In the genomic region with DNA sequence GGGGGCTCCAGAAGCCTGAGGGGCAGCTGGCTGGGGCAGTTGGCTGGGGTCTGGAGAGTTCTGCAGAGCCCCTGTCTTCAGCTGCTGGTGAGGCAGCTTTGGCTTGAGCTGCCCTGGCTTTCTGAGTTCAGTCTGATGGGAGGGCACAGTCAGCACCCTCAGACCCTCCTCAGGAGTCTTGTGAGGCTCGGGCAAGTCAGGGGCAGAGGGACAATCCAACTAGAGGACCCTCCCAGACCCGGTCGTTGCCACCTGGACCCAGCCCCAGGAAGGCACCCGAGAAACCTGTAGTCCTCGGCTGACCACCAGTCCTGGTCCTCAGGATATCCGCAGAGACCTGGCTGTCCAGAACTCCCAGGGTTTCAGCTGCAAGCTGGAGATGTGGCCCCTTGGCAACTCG, we compare ENCODE assay signal across 21 cellular contexts. TPM values are rescaled to one million over a fixed set of nuclear protein-coding genes. Genes with fewer than 3 reads are reported as not detected.
DNase-seq lines count a peak whose midpoint lies in the region; ATAC-seq and TF ChIP-seq lines count a peak whose summit lies in the region.
"Had no signal": no experiment of that assay in that cellular context is flagged by ENCODE, and none has a peak within 500 bp of the region (broad histone marks: within the 10 kb centered on the region; RNA-seq: fewer than 3 reads in every experiment).

No MANE protein-coding gene starts in this region.

- no peak overlapping the region for H4K5ac ChIP-seq in H9 (ENCODE audit: insufficient read length, low read depth, low read length)

- H3K18ac ChIP-seq in H9 (ENCODE audit: insufficient read length, low read depth, low read length) = no peak overlapping the region
- no peak overlapping the region for H3K18ac ChIP-seq in neuronal stem cell (ENCODE audit: low read length)

- H4K20me1 ChIP-seq in H9 (ENCODE audit: control insufficient read depth, insufficient read depth, insufficient read length) = no peaks in the 10 kb centered on the region
- H4K20me1 ChIP-seq: BLaER1 had no signal

- H3K4me2 ChIP-seq in H9 (ENCODE audit: insufficient read depth, insufficient read length, low read length) (no peak overlapping the region), neuronal stem cell (ENCODE audit: insufficient read depth, low read length, poor library complexity, severe bottlenecking) (no peak overlapping the region)
- H3K4me2 ChIP-seq: A549, BLaER1 had no signal

- no peak overlapping the region for H2BK15ac ChIP-seq in H9 (ENCODE audit: low read depth, low read length)
- no peak overlapping the region for H2BK15ac ChIP-seq in neuronal stem cell (ENCODE audit: low read length)

- no peak overlapping the region for H3K56ac ChIP-seq in H9 (ENCODE audit: insufficient read length, low read depth, low read length)

- no peak overlapping the region for H3K4me3 Mint-ChIP-seq in activated CD4-positive, alpha-beta T cell treated with anti-CD3 and anti-CD28 coated beads, Interleukin-2, amount 10 ng/mL, durations not matched to agents 7 days and 5 days
- no peak overlapping the region for H3K4me3 Mint-ChIP-seq in H9
- no peak overlapping the region for H3K4me3 Mint-ChIP-seq in stimulated activated effector memory CD8-positive, alpha-beta T cell treated with anti-CD3 and anti-CD28 coated beads, Interleukin-12 subunit alpha, Interleukin-12 subunit beta, amount 100 ng/mL, for 72 hours
- H3K4me3 Mint-ChIP-seq: CD4-positive, alpha-beta memory T cell; CD4-positive, CD25-positive, alpha-beta regulatory T cell; CD8-positive, alpha-beta memory T cell had no signal

- H3K4me3 ChIP-seq in neuronal stem cell (ENCODE audit: low read length in 2 of 2) (no peak overlapping the region), vagina (no peak overlapping the region)
- H3K4me3 ChIP-seq: A549, BLaER1 had no signal

- no peak overlapping the region for H3K14ac ChIP-seq in H9 (ENCODE audit: insufficient read depth, low read length)
- no peak overlapping the region for H3K14ac ChIP-seq in neuronal stem cell (ENCODE audit: low read length)

- intact Hi-C loops in vagina (cut with DNase I) = no loop called here

- no CpG with 5 or more reads among the region's 7 CpGs for WGBS in H9 (ENCODE audit: extremely low coverage, insufficient read length, low lambda C conversion rate)
- WGBS in neuronal stem cell (ENCODE audit: extremely low coverage in 2 of 2, insufficient read length in 2 of 2, insufficient replicate concordance in 1 of 2), 2 donors = no CpG with 5 or more reads among the region's 7 CpGs

- H3K36me3 ChIP-seq in neuronal stem cell (replicated peaks in 1 of 2; ENCODE audit: control insufficient read depth in 2 of 2, insufficient read depth in 2 of 2, low read length in 2 of 2) (no peaks in the 10 kb centered on the region), vagina (no peaks in the 10 kb centered on the region)
- H3K36me3 ChIP-seq: BE2C, BLaER1 had no signal

- H4K91ac ChIP-seq in H9 (ENCODE audit: insufficient read length, low read depth, low read length) (no peak overlapping the region), neuronal stem cell (ENCODE audit: low read depth, low read length, poor library complexity) (no peak overlapping the region)

- no peaks in the 10 kb centered on the region for H3K4me1 Mint-ChIP-seq in activated CD4-positive, alpha-beta T cell treated with anti-CD3 and anti-CD28 coated beads, Interleukin-2, amount 10 ng/mL, durations not matched to agents 7 days and 5 days
- peaks cover 11 to 25% of the 10 kb centered on the region in 2 experiments for H3K4me1 Mint-ChIP-seq in H9
- H3K4me1 Mint-ChIP-seq in stimulated activated effector memory CD8-positive, alpha-beta T cell treated with anti-CD3 and anti-CD28 coated beads, Interleukin-12 subunit alpha, Interleukin-12 subunit beta, amount 100 ng/mL, for 72 hours = peaks cover 6% of the 10 kb centered on the region
- H3K4me1 Mint-ChIP-seq: CD4-positive, alpha-beta memory T cell; CD4-positive, CD25-positive, alpha-beta regulatory T cell; CD8-positive, alpha-beta memory T cell had no signal

- no peaks in the 10 kb centered on the region for H3K79me1 ChIP-seq in H9 (ENCODE audit: insufficient read depth, low read depth, low read length, poor library complexity, severe bottlenecking)
- no peaks in the 10 kb centered on the region for H3K79me1 ChIP-seq in neuronal stem cell (ENCODE audit: low read depth, low read length)

- TF ChIP-seq POLR2A in vagina (IDR thresholded peaks at IDR 0.05) = no peak

- no peak overlapping the region for H3K9ac ChIP-seq in H9 (ENCODE audit: extremely low read depth, insufficient read length, low read length)
- H3K9ac ChIP-seq in neuronal stem cell (ENCODE audit: low read depth, low read length, poor library complexity) = no peak overlapping the region
- H3K9ac ChIP-seq: BLaER1 had no signal

- H3K23ac ChIP-seq in H9 (ENCODE audit: insufficient read length, low read depth, low read length) = no peak overlapping the region
- H3K23ac ChIP-seq in neuronal stem cell (ENCODE audit: low read depth, low read length, poor library complexity) = no peak overlapping the region

- H3K4ac ChIP-seq in H9 (ENCODE audit: low read depth, low read length) (no peak overlapping the region), neuronal stem cell (ENCODE audit: low read length) (no peak overlapping the region)

- H3K23me2 ChIP-seq in H9 (ENCODE audit: insufficient read length, low read depth, low read length, poor library complexity, severe bottlenecking) = no peaks in the 10 kb centered on the region

- H3T11ph ChIP-seq in H9 (ENCODE audit: low read length) = no peak overlapping the region

- H2AK5ac ChIP-seq in H9 (ENCODE audit: insufficient read length, low read length) (no peak overlapping the region), neuronal stem cell (ENCODE audit: low read depth, low read length) (peak overlapping the region; percentile 17)

- H2BK20ac ChIP-seq in H9 (ENCODE audit: low read depth, low read length, poor library complexity, severe bottlenecking) = no peak overlapping the region

- CTCF ChIA-PET in activated CD4-positive, alpha-beta T cell treated with anti-CD3 and anti-CD28 coated beads, Interleukin-2, amount 10 ng/mL, durations not matched to agents 7 days and 5 days (lab: Charles Lee) = interaction anchor here (1.0 kb wide), 1 partner anchor 70 kb away, joined by 3 read pairs; a partner anchor contains a TSS

- no peak overlapping the region for H2AFZ ChIP-seq in H9 (ENCODE audit: low read length)
- H2AFZ ChIP-seq in neuronal stem cell (ENCODE audit: low read length) = no peak overlapping the region

- no peak for DNase-seq in activated CD4-positive, alpha-beta T cell treated with anti-CD3 and anti-CD28 coated beads, Interleukin-2, amount 10 ng/mL, durations not matched to agents 7 days and 5 days
- DNase-seq in activated CD4-positive, alpha-beta T cell treated with anti-CD3 and anti-CD28 coated beads for 1 hour = no peak
- DNase-seq in H9 (peak; percentile 25), neuronal stem cell (ENCODE audit: low spot score) (no peak), vagina (ENCODE audit: extremely low spot score in 2 of 2) (no peak)
- no peak for DNase-seq in stimulated activated effector memory CD8-positive, alpha-beta T cell treated with anti-CD3 and anti-CD28 coated beads, Interleukin-12 subunit alpha, Interleukin-12 subunit beta, amount 100 ng/mL, for 72 hours (ENCODE audit: low spot score in 2 of 2)
- no peak for DNase-seq in stimulated activated CD4-positive, alpha-beta T cell treated with anti-CD3 and anti-CD28 coated beads, Interleukin-4, amount 100 ng/mL, for 24 hours
- DNase-seq in activated naive CD4-positive, alpha-beta T cell treated with anti-CD3 and anti-CD28 coated beads, Interleukin-2, amount 50 U/mL, for 72 hours (ENCODE audit: low spot score in 2 of 2) = no peak
- DNase-seq: AML-193; BE2C; C1 segment of cervical spinal cord; CD4-positive, alpha-beta memory T cell; CD4-positive, CD25-positive, alpha-beta regulatory T cell; CD8-positive, alpha-beta memory T cell; COR-L47; DMS79 treated with DMSO at 0.1 percent for 48 hours; GF-D8 had no signal

- H2BK5ac ChIP-seq in H9 (ENCODE audit: insufficient read length, low read length) (no peak overlapping the region), neuronal stem cell (ENCODE audit: low read length) (no peak overlapping the region)

- H3K4me1 ChIP-seq in H9 (ENCODE audit: insufficient read depth, low read length) (no peaks in the 10 kb centered on the region), neuronal stem cell (ENCODE audit: control insufficient read depth in 2 of 2, insufficient read depth in 1 of 2, low read depth in 1 of 2, low read length in 2 of 2) (peaks cover 6 to 9% of the 10 kb centered on the region in 2 donors), vagina (no peaks in the 10 kb centered on the region)
- H3K4me1 ChIP-seq: BE2C, BLaER1 had no signal

- TF ChIP-seq CTCF in H9 (conservative IDR thresholded peaks at IDR 0.05) = no peak
- TF ChIP-seq CTCF in vagina (IDR thresholded peaks at IDR 0.05) = no peak

- H2BK120ac ChIP-seq in H9 (ENCODE audit: low read depth, low read length, poor library complexity, severe bottlenecking) = no peak overlapping the region
- H2BK120ac ChIP-seq in neuronal stem cell (ENCODE audit: low read depth, low read length) = no peak overlapping the region

- peak; percentile 34 for ATAC-seq in stimulated activated effector memory CD8-positive, alpha-beta T cell treated with anti-CD3 and anti-CD28 coated beads, Interleukin-12 subunit alpha, Interleukin-12 subunit beta, amount 100 ng/mL, for 72 hours
- ATAC-seq in activated naive CD4-positive, alpha-beta T cell treated with anti-CD3 and anti-CD28 coated beads, Interleukin-2, amount 50 U/mL, for 72 hours = no peak
- ATAC-seq: A549 had no signal

- POLR2A ChIA-PET in activated CD4-positive, alpha-beta T cell treated with anti-CD3 and anti-CD28 coated beads, Interleukin-2, amount 10 ng/mL, durations not matched to agents 7 days and 5 days (lab: Charles Lee) = interaction anchor here (0.7 kb wide), 1 partner anchor 63 kb away, joined by 4 read pairs; no protein-coding TSS in a partner anchor

- H2BK12ac ChIP-seq in H9 (ENCODE audit: insufficient read length, low read depth, low read length) = no peak overlapping the region
- no peak overlapping the region for H2BK12ac ChIP-seq in neuronal stem cell (ENCODE audit: low read length)

- H3K36me3 Mint-ChIP-seq in activated CD4-positive, alpha-beta T cell treated with anti-CD3 and anti-CD28 coated beads, Interleukin-2, amount 10 ng/mL, durations not matched to agents 7 days and 5 days (ENCODE audit: low read depth) = no peaks in the 10 kb centered on the region
- H3K36me3 Mint-ChIP-seq in H9 (ENCODE audit: insufficient read depth in 1 of 3, low read depth in 3 of 3) = no peaks in the 10 kb centered on the region; a peak in 1 of 7 replicates
- H3K36me3 Mint-ChIP-seq in stimulated activated effector memory CD8-positive, alpha-beta T cell treated with anti-CD3 and anti-CD28 coated beads, Interleukin-12 subunit alpha, Interleukin-12 subunit beta, amount 100 ng/mL, for 72 hours = no peaks in the 10 kb centered on the region
- H3K36me3 Mint-ChIP-seq in activated naive CD4-positive, alpha-beta T cell treated with anti-CD3 and anti-CD28 coated beads, Interleukin-2, amount 50 U/mL, for 72 hours = no peaks in the 10 kb centered on the region
- H3K36me3 Mint-ChIP-seq: CD14-positive monocyte; CD4-positive, alpha-beta memory T cell; CD4-positive, CD25-positive, alpha-beta regulatory T cell; CD8-positive, alpha-beta memory T cell had no signal

- H3K9me3 Mint-ChIP-seq in activated CD4-positive, alpha-beta T cell treated with anti-CD3 and anti-CD28 coated beads, Interleukin-2, amount 10 ng/mL, durations not matched to agents 7 days and 5 days = no peaks in the 10 kb centered on the region
- no peaks in the 10 kb centered on the region; a peak in 1 of 5 replicates for H3K9me3 Mint-ChIP-seq in H9
- H3K9me3 Mint-ChIP-seq in stimulated activated effector memory CD8-positive, alpha-beta T cell treated with anti-CD3 and anti-CD28 coated beads, Interleukin-12 subunit alpha, Interleukin-12 subunit beta, amount 100 ng/mL, for 72 hours = no peaks in the 10 kb centered on the region
- no peaks in the 10 kb centered on the region for H3K9me3 Mint-ChIP-seq in activated naive CD4-positive, alpha-beta T cell treated with anti-CD3 and anti-CD28 coated beads, Interleukin-2, amount 50 U/mL, for 72 hours
- H3K9me3 Mint-ChIP-seq: CD4-positive, alpha-beta memory T cell; CD4-positive, CD25-positive, alpha-beta regulatory T cell; CD8-positive, alpha-beta memory T cell had no signal

- H4K8ac ChIP-seq in H9 (replicated peaks; ENCODE audit: insufficient read length, low read depth, low read length) (no peak overlapping the region), neuronal stem cell (ENCODE audit: low read depth, low read length) (no peak overlapping the region)

- H3K27ac ChIP-seq in H9 (ENCODE audit: insufficient read length, low read depth, low read length) (no peak overlapping the region), neuronal stem cell (replicated peaks; ENCODE audit: low read length) (no peak overlapping the region), vagina (no peak overlapping the region)
- H3K27ac ChIP-seq: 22Rv1, A549, BLaER1 had no signal

- H3K27me3 ChIP-seq in H9 (ENCODE audit: insufficient read depth, low read length) = no peaks in the 10 kb centered on the region
- peaks cover 0 to 8% (median 0%) of the 10 kb centered on the region in 3 experiments for H3K27me3 ChIP-seq in neuronal stem cell (ENCODE audit: control insufficient read depth in 3 of 3, insufficient read depth in 3 of 3, low read depth in 1 of 3, low read length in 3 of 3)
- no peaks in the 10 kb centered on the region for H3K27me3 ChIP-seq in vagina
- H3K27me3 ChIP-seq: BE2C, BLaER1 had no signal

- peak overlapping the region; percentile 25 for H3K27ac Mint-ChIP-seq in activated CD4-positive, alpha-beta T cell treated with anti-CD3 and anti-CD28 coated beads, Interleukin-2, amount 10 ng/mL, durations not matched to agents 7 days and 5 days
- H3K27ac Mint-ChIP-seq in H9 = no peak overlapping the region
- no peak overlapping the region for H3K27ac Mint-ChIP-seq in stimulated activated effector memory CD8-positive, alpha-beta T cell treated with anti-CD3 and anti-CD28 coated beads, Interleukin-12 subunit alpha, Interleukin-12 subunit beta, amount 100 ng/mL, for 72 hours
- H3K27ac Mint-ChIP-seq in activated naive CD4-positive, alpha-beta T cell treated with anti-CD3 and anti-CD28 coated beads, Interleukin-2, amount 50 U/mL, for 72 hours = no peak overlapping the region
- H3K27ac Mint-ChIP-seq: CD14-positive monocyte; CD4-positive, alpha-beta memory T cell; CD4-positive, CD25-positive, alpha-beta regulatory T cell had no signal

- H3K27me3 Mint-ChIP-seq in activated CD4-positive, alpha-beta T cell treated with anti-CD3 and anti-CD28 coated beads, Interleukin-2, amount 10 ng/mL, durations not matched to agents 7 days and 5 days = peaks cover 6% of the 10 kb centered on the region
- H3K27me3 Mint-ChIP-seq in H9 (ENCODE audit: low read depth) = peaks cover 26% of the 10 kb centered on the region

- H3K79me2 ChIP-seq in H9 (ENCODE audit: insufficient read depth, low read length) = no peaks in the 10 kb centered on the region

- H3K9me3 ChIP-seq in H9 (ENCODE audit: control insufficient read depth, low read depth, low read length) (no peaks in the 10 kb centered on the region), neuronal stem cell (replicated peaks in 1 of 2; ENCODE audit: control insufficient read depth in 2 of 2, insufficient read depth in 1 of 2, low read depth in 1 of 2, low read length in 2 of 2) (no peaks in the 10 kb centered on the region), vagina (no peaks in the 10 kb centered on the region)
- H3K9me3 ChIP-seq: A549, BE2C, BLaER1 had no signal

RNA-seq across cellular contexts. Expression of a gene that starts 1.9 kb away (rescaled TPM):
- total RNA-seq in activated CD4-positive, alpha-beta T cell treated with anti-CD3 and anti-CD28 coated beads, Interleukin-2, amount 10 ng/mL, durations not matched to agents 7 days and 5 days = not detected
- 0.24 and 0.35 TPM in 2 replicates for total RNA-seq in H9 (2021)
- polyA plus RNA-seq in neuronal stem cell (2013, experiment 1 of 2) = 0.20 TPM
- 0.22 TPM for polyA plus RNA-seq in neuronal stem cell (2013, experiment 2 of 2)
- 30.0 TPM for total RNA-seq in vagina
- total RNA-seq in activated naive CD4-positive, alpha-beta T cell treated with anti-CD3 and anti-CD28 coated beads, Interleukin-2, amount 50 U/mL, for 72 hours = under 1 TPM in 1 of 2 donors, not detected in 1; 0.19 TPM
- total RNA-seq: CD4-positive, CD25-positive, alpha-beta regulatory T cell; CD8-positive, alpha-beta memory T cell had no signal
- polyA plus RNA-seq: CD8-positive, alpha-beta memory T cell had no signal

RNA-seq across cellular contexts. Expression of a gene that starts 24.8 kb away (rescaled TPM):
- 100 to 1,000 TPM; 148 to 157 TPM for total RNA-seq in activated CD4-positive, alpha-beta T cell treated with anti-CD3 and anti-CD28 coated beads, Interleukin-2, amount 10 ng/mL, durations not matched to agents 7 days and 5 days
- total RNA-seq in H9 (2021) = 162 and 168 TPM in 2 replicates
- polyA plus RNA-seq in neuronal stem cell (2013, experiment 1 of 2) = 66.1 TPM
- 64.7 TPM for polyA plus RNA-seq in neuronal stem cell (2013, experiment 2 of 2)
- 90.1 TPM for total RNA-seq in vagina
- total RNA-seq in activated naive CD4-positive, alpha-beta T cell treated with anti-CD3 and anti-CD28 coated beads, Interleukin-2, amount 50 U/mL, for 72 hours = 100 to 1,000 TPM; 105 to 144 TPM

RNA-seq across cellular contexts. Expression of a gene that starts 48.5 kb away (rescaled TPM):
- 10 to 100 TPM; 31.5 to 34.3 TPM for total RNA-seq in activated CD4-positive, alpha-beta T cell treated with anti-CD3 and anti-CD28 coated beads, Interleukin-2, amount 10 ng/mL, durations not matched to agents 7 days and 5 days
- total RNA-seq in H9 (2021) (19.8 and 21.6 TPM in 2 replicates), vagina (47.6 TPM)
- polyA plus RNA-seq in neuronal stem cell (2013, experiment 1 of 2) = 8.1 TPM
- 7.7 TPM for polyA plus RNA-seq in neuronal stem cell (2013, experiment 2 of 2)
- 10 to 100 TPM; 34.8 to 39.0 TPM for total RNA-seq in activated naive CD4-positive, alpha-beta T cell treated with anti-CD3 and anti-CD28 coated beads, Interleukin-2, amount 50 U/mL, for 72 hours

RNA-seq across cellular contexts. Expression of a gene that starts 48.5 kb away (rescaled TPM):
- total RNA-seq in activated CD4-positive, alpha-beta T cell treated with anti-CD3 and anti-CD28 coated beads, Interleukin-2, amount 10 ng/mL, durations not matched to agents 7 days and 5 days = 1 to 10 TPM; 5.9 to 6.1 TPM
- total RNA-seq in H9 (2021) = 24.0 and 26.5 TPM in 2 replicates
- polyA plus RNA-seq in neuronal stem cell (2013, experiment 1 of 2) = 14.4 TPM
- polyA plus RNA-seq in neuronal stem cell (2013, experiment 2 of 2) = 14.7 TPM
- 22.8 TPM for total RNA-seq in vagina
- 10 to 100 TPM in 1 of 2 donors, 1 to 10 TPM in 1; 7.5 to 13.1 TPM for total RNA-seq in activated naive CD4-positive, alpha-beta T cell treated with anti-CD3 and anti-CD28 coated beads, Interleukin-2, amount 50 U/mL, for 72 hours

Comparison
In these comparisons a context has a peak if more than half of its experiments do, and no peak if none do; other contexts are left out.
1. RNA of a gene that starts 1.9 kb away (total RNA-seq): 30.0 TPM in vagina (single experiment); 0.24 to 0.35 TPM in H9, 0.19 TPM in activated naive CD4-positive, alpha-beta T cell treated with anti-CD3 and anti-CD28 coated beads, Interleukin-2, amount 50 U/mL, for 72 hours and not detected in activated CD4-positive, alpha-beta T cell treated with anti-CD3 and anti-CD28 coated beads, Interleukin-2, amount 10 ng/mL, durations not matched to agents 7 days and 5 days; every median in the first group is over 10 times any median in the second.